13 cellular contexts compared by ENCODE assay signal in the genomic region with DNA sequence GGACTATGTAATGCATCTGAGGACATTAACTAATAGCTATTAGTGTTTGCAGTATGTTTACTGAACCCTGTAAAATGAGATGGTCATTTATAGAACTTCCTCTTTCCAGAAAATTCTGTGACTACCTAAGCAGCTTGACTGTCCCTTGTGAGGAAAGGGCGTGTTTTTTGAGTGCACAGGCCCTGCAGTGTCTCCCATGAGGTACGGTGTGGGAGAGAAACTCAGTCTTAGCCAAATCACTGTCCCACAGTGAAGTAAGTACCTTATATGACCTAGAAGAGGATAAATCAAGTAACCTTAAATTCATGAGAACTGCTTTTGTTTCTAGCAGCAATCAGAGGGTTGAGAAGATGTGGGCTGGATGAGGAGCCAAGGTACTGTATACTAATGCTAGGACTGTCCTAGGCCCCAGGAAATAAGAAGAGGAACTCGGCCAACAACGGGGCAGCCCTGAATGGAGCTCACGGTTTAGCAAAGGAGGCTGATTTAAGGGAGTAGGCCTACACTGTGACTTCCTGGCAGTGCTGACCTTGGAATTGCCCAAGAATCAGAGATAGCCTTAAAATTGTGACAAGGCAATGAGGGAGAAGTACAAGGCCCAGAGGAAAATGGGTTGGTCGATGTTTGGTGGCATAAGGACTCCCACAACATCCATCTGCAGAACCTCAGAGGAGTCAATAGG.
DNase-seq lines count a peak whose midpoint lies in the region; ATAC-seq and TF ChIP-seq lines count a peak whose summit lies in the region.
"Had no signal": no experiment of that assay in that cellular context is flagged by ENCODE, and none has a peak within 500 bp of the region (broad histone marks: within the 10 kb centered on the region; RNA-seq: fewer than 3 reads in every experiment).

No MANE protein-coding gene starts in this region.

- intact Hi-C loops in IMR-90 (cut with micrococcal nuclease), result no loop called here
- intact Hi-C loops in heart left ventricle (cut with DNase I), result no loop called here

- H3K56ac ChIP-seq in IMR-90 (ENCODE audit: extremely low read depth, insufficient read depth, low read length), result no peak overlapping the region

- 80% methylated on average over 1 of the region's 6 CpGs; no CpG with 5 or more reads in 1 of the 2 experiments for WGBS in IMR-90 (ENCODE audit: extremely low coverage in 2 of 2, insufficient read length in 1 of 2), 2 experiments
- WGBS in heart left ventricle, 4 donors, result 25 to 48% (median 43%) methylated on average over 6 of the region's 6 CpGs
- 57 to 60% methylated on average over 6 of the region's 6 CpGs for WGBS in upper lobe of left lung, 2 donors

- H3K23ac ChIP-seq in IMR-90 (ENCODE audit: low read depth, low read length), result no peak overlapping the region

- H4K5ac ChIP-seq in IMR-90 (ENCODE audit: low read depth, low read length), result no peak overlapping the region

- no peaks in the 10 kb centered on the region for H3K36me3 Mint-ChIP-seq in stimulated activated memory B cell treated with anti-CD40 and anti-IgM and Interleukin-4, amounts not matched to agents 10 μg/mL and 1 μg/mL and 100 μg/mL, for 72 hours

- no peak overlapping the region for H3K4ac ChIP-seq in IMR-90 (ENCODE audit: low read depth, low read length)

- no peaks in the 10 kb centered on the region; the same call in 1 of the 2 replicates for H3K27me3 ChIP-seq in IMR-90 (ENCODE audit: control insufficient read depth, insufficient read depth, low read length)
- H3K27me3 ChIP-seq in heart left ventricle, result no peaks in the 10 kb centered on the region
- H3K27me3 ChIP-seq in upper lobe of left lung, result no peaks in the 10 kb centered on the region

- no TSS peak for BruUV-seq in IMR-90 (replicated peaks; lab: Mats Ljungman, UMichigan)

- no peak overlapping the region for H3K18ac ChIP-seq in IMR-90 (ENCODE audit: low read depth, low read length)

- DNase-seq in IMR-90, result no peak
- peak; percentile 77 for DNase-seq in SKM-1 (lab: John Stamatoyannopoulos, UW; ENCODE audit: unreplicated experiment)
- DNase-seq in heart left ventricle, result peak in 1 of 5 donors; percentile 32
- no peak for DNase-seq in upper lobe of left lung
- no peak for DNase-seq in NCI-H187 (lab: John Stamatoyannopoulos, UW)
- DNase-seq: NCI-H1417 treated with DMSO at 0.1 percent for 48 hours, NCI-H2029 treated with DMSO at 0.1 percent for 48 hours, NCI-H510A, SHP77 treated with DMSO at 0.1 percent for 48 hours had no signal

- no peak overlapping the region; the same call in 1 of the 2 replicates for H3K14ac ChIP-seq in IMR-90 (replicated peaks; ENCODE audit: low read depth, low read length)

- no peak overlapping the region for H3K4me2 ChIP-seq in IMR-90 (ENCODE audit: low read depth, low read length)

- no peak overlapping the region for H3K27ac Mint-ChIP-seq in stimulated activated memory B cell treated with anti-CD40 and anti-IgM and Interleukin-4, amounts not matched to agents 10 μg/mL and 1 μg/mL and 100 μg/mL, for 72 hours

- TF ChIP-seq EP300 in upper lobe of left lung (IDR thresholded peaks at IDR 0.05), result no peak

- H3K27me3 Mint-ChIP-seq in stimulated activated memory B cell treated with anti-CD40 and anti-IgM and Interleukin-4, amounts not matched to agents 10 μg/mL and 1 μg/mL and 100 μg/mL, for 72 hours, result no peaks in the 10 kb centered on the region

- no peak overlapping the region; the same call in 1 of the 2 replicates for H2BK20ac ChIP-seq in IMR-90 (ENCODE audit: low read depth, low read length)

- no peak overlapping the region for H2BK15ac ChIP-seq in IMR-90 (ENCODE audit: low read depth, low read length)

- H3K4me3 Mint-ChIP-seq in stimulated activated memory B cell treated with anti-CD40 and anti-IgM and Interleukin-4, amounts not matched to agents 10 μg/mL and 1 μg/mL and 100 μg/mL, for 72 hours, result no peak overlapping the region

- H2AK9ac ChIP-seq in IMR-90 (replicated peaks; ENCODE audit: low read depth, low read length, poor library complexity), result no peak overlapping the region

- TF ChIP-seq POLR2A in IMR-90 (IDR thresholded peaks at IDR 0.05; ENCODE audit: low read depth, low read length), result no peak
- TF ChIP-seq POLR2A in heart left ventricle (IDR thresholded peaks at IDR 0.05), result no peak
- no peak for TF ChIP-seq POLR2A in upper lobe of left lung (IDR thresholded peaks at IDR 0.05)

- no peak overlapping the region for H4K8ac ChIP-seq in IMR-90 (ENCODE audit: low read depth in 2 of 2, low read length in 2 of 2)

- H3K4me1 ChIP-seq in IMR-90 (ENCODE audit: control insufficient read depth, insufficient read depth, low read length) (peaks cover 3% of the 10 kb centered on the region; the same call in 1 of the 2 replicates), heart left ventricle (peaks cover 0 to 26% (median 12%) of the 10 kb centered on the region in 12 donors), upper lobe of left lung (no peaks in the 10 kb centered on the region)
- H3K4me1 ChIP-seq: HAP-1 had no signal

- H2AFZ ChIP-seq in IMR-90 (replicated peaks; ENCODE audit: low read length, poor library complexity), result no peak overlapping the region

- H4K91ac ChIP-seq in IMR-90 (ENCODE audit: insufficient read depth, low read depth, low read length), result no peak overlapping the region

- H3K9me1 ChIP-seq in IMR-90 (ENCODE audit: insufficient read depth, low read length), result no peaks in the 10 kb centered on the region

- H3K4me3 ChIP-seq in IMR-90 (ENCODE audit: insufficient read depth, low read depth, low read length), result no peak overlapping the region
- no peak overlapping the region for H3K4me3 ChIP-seq in heart left ventricle
- H3K4me3 ChIP-seq in upper lobe of left lung, result no peak overlapping the region
- H3K4me3 ChIP-seq: HAP-1 had no signal

- in situ Hi-C loops in IMR-90 (cut with MboI; ENCODE audit: low sequenced_read_pairs), result no loop called here

- dilution Hi-C loops in IMR-90 (cut with HindIII; ENCODE audit: low sequenced_read_pairs, unreplicated experiment), result no loop called here

- no peaks in the 10 kb centered on the region for H3K4me1 Mint-ChIP-seq in stimulated activated memory B cell treated with anti-CD40 and anti-IgM and Interleukin-4, amounts not matched to agents 10 μg/mL and 1 μg/mL and 100 μg/mL, for 72 hours

- H3K79me1 ChIP-seq in IMR-90 (ENCODE audit: low read depth in 1 of 2, low read length in 2 of 2), result no peaks in the 10 kb centered on the region

- no peak overlapping the region for H3K27ac ChIP-seq in IMR-90 (ENCODE audit: insufficient read depth, low read length)
- peak overlapping the region in 10 of 12 donors; percentile 6 to 70 (median 46) for H3K27ac ChIP-seq in heart left ventricle
- no peak overlapping the region for H3K27ac ChIP-seq in upper lobe of left lung
- H3K27ac ChIP-seq: C4-2B had no signal

- H3K9me3 Mint-ChIP-seq in stimulated activated memory B cell treated with anti-CD40 and anti-IgM and Interleukin-4, amounts not matched to agents 10 μg/mL and 1 μg/mL and 100 μg/mL, for 72 hours, result peaks cover 3% of the 10 kb centered on the region

- TF ChIP-seq CTCF in IMR-90 (conservative IDR thresholded peaks at IDR 0.05; ENCODE audit: low read depth, low read length) (no peak), heart left ventricle (IDR thresholded peaks at IDR 0.05) (no peak), upper lobe of left lung (IDR thresholded peaks at IDR 0.05) (no peak)

- CTCF ChIA-PET in IMR-90 (lab: Yijun Ruan, JAX), result interaction anchor here (0.7 kb wide), 1 partner anchor 11 kb away, joined by 3 read pairs; no protein-coding TSS in a partner anchor

- H4K20me1 ChIP-seq in IMR-90 (ENCODE audit: insufficient read depth, low read length), result no peaks in the 10 kb centered on the region

- H2BK5ac ChIP-seq in IMR-90 (ENCODE audit: low read depth, low read length, poor library complexity, severe bottlenecking), result no peak overlapping the region

- H2AK5ac ChIP-seq in IMR-90 (ENCODE audit: low read depth, low read length), result 0 out of 2 replicates have a peak overlapping the region, but pooled peaks have one; percentile 21

- no peak overlapping the region for H3K9ac ChIP-seq in IMR-90 (ENCODE audit: low read depth, low read length)

- H3K36me3 ChIP-seq in IMR-90 (ENCODE audit: control insufficient read depth, insufficient read depth, low read length) (no peaks in the 10 kb centered on the region), heart left ventricle (no peaks in the 10 kb centered on the region), upper lobe of left lung (no peaks in the 10 kb centered on the region)
- H3K36me3 ChIP-seq: HAP-1 had no signal

- TF ChIP-seq RAD21 in IMR-90 (IDR thresholded peaks at IDR 0.05; ENCODE audit: low read length), result no peak

- POLR2A ChIA-PET in IMR-90 (lab: Charles Lee; ENCODE audit: unreplicated experiment), result no interaction called here

- H3K9me3 ChIP-seq in IMR-90 (ENCODE audit: control insufficient read depth, insufficient read depth, low read length), result no peaks in the 10 kb centered on the region
- H3K9me3 ChIP-seq in heart left ventricle, result no peaks in the 10 kb centered on the region
- no peaks in the 10 kb centered on the region for H3K9me3 ChIP-seq in upper lobe of left lung
- H3K9me3 ChIP-seq: HAP-1 had no signal

- ATAC-seq in IMR-90 (ENCODE audit: low read depth), result no peak
- peak; percentile 56 to 76 (median 60) for ATAC-seq in heart left ventricle
- ATAC-seq in stimulated activated memory B cell treated with anti-CD40 and anti-IgM and Interleukin-4, amounts not matched to agents 10 μg/mL and 1 μg/mL and 100 μg/mL, for 72 hours, result peak; percentile 26
- no peak for ATAC-seq in upper lobe of left lung (ENCODE audit: low FRiP score in 2 of 2)
- no peak for ATAC-seq in HG02973 (IDR thresholded peaks at IDR 0.05; ENCODE audit: unreplicated experiment)

- no peak overlapping the region for H2BK120ac ChIP-seq in IMR-90 (ENCODE audit: low read depth, low read length)

TF ChIP-seq in IMR-90, 13 proteins besides CTCF, POLR2A, EP300 and RAD21 (continues in another document):
- TF ChIP-seq, protein P1, sequence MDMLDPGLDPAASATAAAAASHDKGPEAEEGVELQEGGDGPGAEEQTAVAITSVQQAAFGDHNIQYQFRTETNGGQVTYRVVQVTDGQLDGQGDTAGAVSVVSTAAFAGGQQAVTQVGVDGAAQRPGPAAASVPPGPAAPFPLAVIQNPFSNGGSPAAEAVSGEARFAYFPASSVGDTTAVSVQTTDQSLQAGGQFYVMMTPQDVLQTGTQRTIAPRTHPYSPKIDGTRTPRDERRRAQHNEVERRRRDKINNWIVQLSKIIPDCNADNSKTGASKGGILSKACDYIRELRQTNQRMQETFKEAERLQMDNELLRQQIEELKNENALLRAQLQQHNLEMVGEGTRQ (IDR thresholded peaks at IDR 0.05; ENCODE audit: low read depth, low read length), result no peak
- TF ChIP-seq MXI1 (IDR thresholded peaks at IDR 0.05; ENCODE audit: borderline replicate concordance, low read depth, low read length) (no peak), RCOR1 (IDR thresholded peaks at IDR 0.05; ENCODE audit: insufficient replicate concordance, low read length) (no peak), MAFK (IDR thresholded peaks at IDR 0.05; ENCODE audit: low read depth, low read length) (no peak), MAZ (IDR thresholded peaks at IDR 0.05; ENCODE audit: borderline replicate concordance, low read depth, low read length) (no peak), RFX5 (IDR thresholded peaks at IDR 0.05; ENCODE audit: low read depth, low read length) (no peak), BHLHE40 (IDR thresholded peaks at IDR 0.05; ENCODE audit: low read depth, low read length) (no peak), CHD1 (IDR thresholded peaks at IDR 0.05; ENCODE audit: low read depth, low read length) (no peak)

Comparison
In these comparisons a context has a peak if more than half of its experiments do, and no peak if none do; other contexts are left out.
1. ATAC-seq: peak in heart left ventricle (4 of 4) and stimulated activated memory B cell treated with anti-CD40 and anti-IgM and Interleukin-4, amounts not matched to agents 10 μg/mL and 1 μg/mL and 100 μg/mL, for 72 hours (single experiment); none in IMR-90 (single experiment), upper lobe of left lung (0 of 2) and HG02973 (single experiment).
2. H3K27ac ChIP-seq: peak in heart left ventricle (10 of 12); none in IMR-90 (single experiment) and upper lobe of left lung (0 of 4).